ENCODE assay signal across 28 cellular contexts in genomic region chr20:59738851-59739250, GRCh38.
"Had no signal": no experiment of that assay in that cellular context is flagged by ENCODE, and none has a peak within 500 bp of the region (broad histone marks: within the 10 kb centered on the region; RNA-seq: fewer than 3 reads in every experiment).

No MANE protein-coding gene starts in this region.

- H3K9me3 ChIP-seq: body of pancreas, esophagus muscularis mucosa, gastrocnemius medialis, heart left ventricle had no signal

- H3K27me3 ChIP-seq: body of pancreas, dorsolateral prefrontal cortex had no signal

- H3K27ac ChIP-seq: body of pancreas, coronary artery, esophagus muscularis mucosa, foreskin keratinocyte, gastrocnemius medialis, heart left ventricle had no signal

- H3K36me3 ChIP-seq: esophagus muscularis mucosa, gastrocnemius medialis, heart left ventricle had no signal

- DNase-seq: activated CD4-positive, alpha-beta memory T cell treated with anti-CD3 and anti-CD28 coated beads, Interleukin-2, amount 10 ng/mL, durations not matched to agents 7 days and 5 days; activated CD4-positive, alpha-beta T cell treated with anti-CD3 and anti-CD28 coated beads for 4 hours; activated CD4-positive, alpha-beta T cell treated with anti-CD3 and anti-CD28 coated beads, Interleukin-2, amount 10 ng/mL, durations not matched to agents 7 days and 5 days; activated CD4-positive, alpha-beta T cell treated with anti-CD3 and anti-CD28 coated beads, Interleukin-2, amount 50 U/mL, for 4 hours; activated CD4-positive, CD25-positive, alpha-beta regulatory T cell; activated CD4-positive, CD25-positive, alpha-beta regulatory T cell treated with anti-CD3 and anti-CD28 coated beads, Interleukin-2, amount 50 U/mL, for 72 hours; activated CD8-positive, alpha-beta memory T cell treated with anti-CD3 and anti-CD28 coated beads, Interleukin-2, amount 50 U/mL, for 48 hours; activated gamma-delta T cell; activated naive CD4-positive, alpha-beta T cell; activated naive CD4-positive, alpha-beta T cell treated with anti-CD3 and anti-CD28 coated beads, Interleukin-2, amount 50 U/mL, for 16 hours; activated T-cell treated with anti-CD3 and anti-CD28 coated beads for 4 hours; activated T-cell treated with anti-CD3 and anti-CD28 coated beads, Interleukin-2, amount 50 U/mL, for 24 hours; amniotic stem cell; anterior cingulate cortex; body of pancreas; central memory CD4-positive, alpha-beta T cell; cerebellar nuclear complex; effector memory CD8-positive, alpha-beta T cell; erythroblast; foreskin keratinocyte; gastrocnemius medialis; glutamatergic neuron; heart left ventricle; T-helper 2 cell had no signal

- ATAC-seq: activated T-helper 17 cell treated with anti-CD3 and anti-CD28 coated beads, Interleukin-2, amount 50 U/mL, for 72 hours; body of pancreas; effector memory CD8-positive, alpha-beta T cell; foreskin keratinocyte; gastrocnemius medialis; heart left ventricle had no signal

- H3K4me1 ChIP-seq: esophagus muscularis mucosa, foreskin keratinocyte, gastrocnemius medialis, heart left ventricle had no signal

- H3K4me3 ChIP-seq: body of pancreas, coronary artery, dorsolateral prefrontal cortex, esophagus muscularis mucosa, gastrocnemius medialis, heart left ventricle had no signal
